23 cellular contexts compared by ENCODE assay signal in the genomic region with DNA sequence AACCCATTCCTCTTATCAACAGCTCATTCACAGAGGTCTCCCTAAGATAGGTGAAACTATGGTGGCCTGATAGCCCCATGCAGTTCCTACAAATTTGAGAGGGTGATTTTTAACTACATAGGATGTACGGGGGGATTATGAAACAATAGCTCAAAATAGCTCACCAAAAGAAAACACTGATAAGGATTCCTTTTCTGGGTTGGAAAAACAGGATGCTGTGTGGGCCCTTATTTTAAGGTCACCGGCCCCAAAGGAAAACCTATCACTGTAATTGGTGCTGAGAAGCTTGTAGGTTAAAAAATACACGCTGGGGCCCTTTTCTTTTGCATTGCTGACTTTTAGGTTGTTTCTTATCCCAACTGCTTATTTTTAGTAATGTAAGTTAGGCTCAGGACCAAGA.
"Had no signal": no experiment of that assay in that cellular context is flagged by ENCODE, and none has a peak within 500 bp of the region (broad histone marks: within the 10 kb centered on the region; RNA-seq: fewer than 3 reads in every experiment).

No MANE protein-coding gene starts in this region.

- H3K27ac Mint-ChIP-seq: activated CD8-positive, alpha-beta T cell treated with anti-CD3 and anti-CD28 coated beads, Interleukin-2, amount 10 ng/mL, durations not matched to agents 7 days and 5 days; activated naive CD4-positive, alpha-beta T cell treated with anti-CD3 and anti-CD28 coated beads, Interleukin-2, amount 50 U/mL, for 24 hours; WTC11 had no signal

- H3K4me3 ChIP-seq: body of pancreas, Peyer's patch had no signal

- H3K4me1 Mint-ChIP-seq: activated naive CD4-positive, alpha-beta T cell treated with anti-CD3 and anti-CD28 coated beads, Interleukin-2, amount 50 U/mL, for 24 hours; T-helper 17 cell had no signal

- ATAC-seq: activated CD8-positive, alpha-beta T cell treated with anti-CD3 and anti-CD28 coated beads, Interleukin-2, amount 10 ng/mL, durations not matched to agents 7 days and 5 days; body of pancreas; T-helper 17 cell; WTC11 had no signal

- H3K27me3 ChIP-seq: body of pancreas, Peyer's patch had no signal

- H3K27me3 Mint-ChIP-seq: activated naive CD4-positive, alpha-beta T cell treated with anti-CD3 and anti-CD28 coated beads, Interleukin-2, amount 50 U/mL, for 24 hours; T-helper 17 cell had no signal

- H3K9me3 Mint-ChIP-seq: activated naive CD4-positive, alpha-beta T cell treated with anti-CD3 and anti-CD28 coated beads, Interleukin-2, amount 50 U/mL, for 24 hours; WTC11 had no signal

- H3K36me3 ChIP-seq: Peyer's patch had no signal

- H3K9me3 ChIP-seq: body of pancreas, Peyer's patch had no signal

- H3K4me1 ChIP-seq: body of pancreas had no signal

- DNase-seq: activated CD4-positive, alpha-beta T cell treated with anti-CD3 and anti-CD28 coated beads for 48 hours; activated CD4-positive, alpha-beta T cell treated with anti-CD3 and anti-CD28 coated beads, Interleukin-2, amount 50 U/mL, for 4 hours; activated CD4-positive, CD25-positive, alpha-beta regulatory T cell treated with anti-CD3 and anti-CD28 coated beads, Interleukin-2, amount 50 U/mL, for 72 hours; activated CD8-positive, alpha-beta memory T cell treated with anti-CD3 and anti-CD28 coated beads, Interleukin-2, amount 50 U/mL, for 48 hours; activated CD8-positive, alpha-beta T cell treated with anti-CD3 and anti-CD28 coated beads, Interleukin-2, amount 10 ng/mL, durations not matched to agents 7 days and 5 days; activated effector memory CD4-positive, alpha-beta T cell treated with Interleukin-2 at 50 U/mL for 16 hours; activated naive CD4-positive, alpha-beta T cell; activated T-cell treated with anti-CD3 and anti-CD28 coated beads, Interleukin-2, amount 50 U/mL, for 1 hour; aorta; body of pancreas; IMR-90; KBM-7; NCI-H1048; NCI-H1930; NCI-H345; NCI-H510A treated with DMSO at 0.1 percent for 48 hours; Peyer's patch; SHP77 treated with DMSO at 0.1 percent for 48 hours; T-helper 17 cell; T-helper 9 cell had no signal

- H3K36me3 Mint-ChIP-seq: activated naive CD4-positive, alpha-beta T cell treated with anti-CD3 and anti-CD28 coated beads, Interleukin-2, amount 50 U/mL, for 24 hours had no signal

- H3K4me3 Mint-ChIP-seq: activated CD8-positive, alpha-beta T cell treated with anti-CD3 and anti-CD28 coated beads, Interleukin-2, amount 10 ng/mL, durations not matched to agents 7 days and 5 days; activated naive CD4-positive, alpha-beta T cell treated with anti-CD3 and anti-CD28 coated beads, Interleukin-2, amount 50 U/mL, for 24 hours; T-helper 17 cell; WTC11 had no signal

- H3K27ac ChIP-seq: body of pancreas, RWPE1 had no signal
